In the genomic region with DNA sequence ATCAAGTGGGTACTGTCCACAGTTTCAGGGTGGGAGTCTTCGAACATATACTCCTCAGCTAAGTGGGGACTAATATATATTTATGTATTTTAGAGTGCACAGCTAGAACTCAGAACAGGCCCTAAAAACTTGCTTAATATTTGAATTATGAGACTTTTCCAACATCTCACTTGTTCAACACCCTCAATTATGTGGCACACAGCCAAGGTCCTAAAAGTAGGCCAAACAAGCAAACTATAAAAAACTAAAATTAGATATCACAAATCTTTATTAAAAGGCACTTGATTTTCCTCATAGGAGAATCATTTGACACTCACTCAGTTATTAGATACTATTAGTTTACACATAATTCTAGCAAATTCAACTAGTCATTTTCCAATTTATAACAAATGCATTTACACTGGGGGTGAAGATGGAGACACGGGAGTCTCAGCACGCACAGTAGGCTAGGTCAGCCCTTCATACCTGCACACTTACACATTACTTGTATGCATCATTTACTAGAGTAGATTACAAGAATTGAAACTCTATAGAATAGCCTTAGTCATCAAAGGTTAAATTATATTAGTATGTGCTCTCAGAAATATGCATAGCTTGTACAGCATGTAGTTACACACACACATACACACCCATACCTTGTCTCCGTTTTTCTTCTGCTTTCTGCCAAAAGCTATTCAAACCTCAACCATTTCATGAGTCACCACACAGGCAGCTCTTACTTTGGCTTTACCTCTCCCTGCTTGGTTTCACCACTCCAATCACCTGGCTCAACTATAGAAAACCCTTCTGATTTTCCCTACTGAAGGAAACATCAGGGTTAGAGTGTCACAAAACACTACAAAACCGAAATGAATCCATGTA, we compare ENCODE assay signal across 11 cellular contexts.
DNase-seq lines count a peak whose midpoint lies in the region; ATAC-seq and TF ChIP-seq lines count a peak whose summit lies in the region.
"Had no signal": no experiment of that assay in that cellular context is flagged by ENCODE, and none has a peak within 500 bp of the region (broad histone marks: within the 10 kb centered on the region; RNA-seq: fewer than 3 reads in every experiment).

No MANE protein-coding gene starts in this region.

- no peak for TF ChIP-seq EP300 in gastroesophageal sphincter (IDR thresholded peaks at IDR 0.05)

- no peaks in the 10 kb centered on the region for H3K9me3 Mint-ChIP-seq in activated CD4-positive, alpha-beta memory T cell treated with anti-CD3 and anti-CD28 coated beads for 36 hours
- H3K9me3 Mint-ChIP-seq: naive B cell had no signal

- H3K27ac ChIP-seq in left ventricle myocardium inferior (replicated peaks), result peak overlapping the region; percentile 42
- no peak overlapping the region for H3K27ac ChIP-seq in right atrium auricular region
- H3K27ac ChIP-seq in gastroesophageal sphincter, result peak overlapping the region in 2 of 4 donors; percentile 1 to 15
- H3K27ac ChIP-seq: SK-N-MC had no signal

- no peak for TF ChIP-seq CTCF in left ventricle myocardium inferior (IDR thresholded peaks at IDR 0.05; ENCODE audit: borderline replicate concordance)
- TF ChIP-seq CTCF in right atrium auricular region (IDR thresholded peaks at IDR 0.05), result no peak
- TF ChIP-seq CTCF in gastroesophageal sphincter (IDR thresholded peaks at IDR 0.05), result no peak

- WGBS in gastroesophageal sphincter (ENCODE audit: low coverage in 1 of 2), 2 donors, result 51 to 74% methylated on average over 5 of the region's 5 CpGs

- H3K9ac ChIP-seq in adipocyte (ENCODE audit: low read length), result peak overlapping the region; percentile 56

- CTCF ChIA-PET in activated CD4-positive, alpha-beta memory T cell treated with anti-CD3 and anti-CD28 coated beads for 36 hours (lab: Charles Lee), result no interaction called here

- POLR2A ChIA-PET in activated CD4-positive, alpha-beta memory T cell treated with anti-CD3 and anti-CD28 coated beads for 36 hours (lab: Charles Lee), result no interaction called here

- H3K4me1 Mint-ChIP-seq in activated CD4-positive, alpha-beta memory T cell treated with anti-CD3 and anti-CD28 coated beads for 36 hours (ENCODE audit: low read depth), result peaks cover 4% of the 10 kb centered on the region

- H3K36me3 ChIP-seq in left ventricle myocardium inferior (no peaks in the 10 kb centered on the region), right atrium auricular region (no peaks in the 10 kb centered on the region), adipocyte (ENCODE audit: control insufficient read depth, insufficient read depth, low read length, severe bottlenecking) (no peaks in the 10 kb centered on the region), gastroesophageal sphincter (no peaks in the 10 kb centered on the region)
- H3K36me3 ChIP-seq: BE2C had no signal

- H3K4me3 Mint-ChIP-seq in activated CD4-positive, alpha-beta memory T cell treated with anti-CD3 and anti-CD28 coated beads for 36 hours, result no peak overlapping the region
- H3K4me3 Mint-ChIP-seq: naive B cell had no signal

- TF ChIP-seq POLR2A in gastroesophageal sphincter (IDR thresholded peaks at IDR 0.05), result no peak

- H3K9me3 ChIP-seq in left ventricle myocardium inferior (replicated peaks) (no peaks in the 10 kb centered on the region), right atrium auricular region (no peaks in the 10 kb centered on the region), adipocyte (ENCODE audit: control insufficient read depth, low read length) (no peaks in the 10 kb centered on the region), gastroesophageal sphincter (no peaks in the 10 kb centered on the region)
- H3K9me3 ChIP-seq: BE2C had no signal

- H3K4me1 ChIP-seq in left ventricle myocardium inferior (peaks cover 62% of the 10 kb centered on the region), right atrium auricular region (peaks cover 0 to 33% of the 10 kb centered on the region in 2 donors), adipocyte (ENCODE audit: control insufficient read depth, insufficient read depth, low read length) (peaks cover 64% of the 10 kb centered on the region), gastroesophageal sphincter (peaks cover 13 to 57% (median 18%) of the 10 kb centered on the region in 3 donors)
- H3K4me1 ChIP-seq: BE2C had no signal

- no peak for DNase-seq in left ventricle myocardium inferior
- DNase-seq in right atrium auricular region (ENCODE audit: low spot score), result no peak
- peak; percentile 24 for DNase-seq in adipocyte (ENCODE audit: low read depth)
- DNase-seq in kidney glomerular epithelial cell (lab: John Stamatoyannopoulos, UW), result peak; percentile 84
- no peak for DNase-seq in activated CD4-positive, alpha-beta memory T cell treated with anti-CD3 and anti-CD28 coated beads for 36 hours
- DNase-seq in stimulated activated CD4-positive, alpha-beta T cell treated with anti-CD3 and anti-CD28 coated beads, Interleukin-4, amount 100 ng/mL, for 4 hours, result no peak
- DNase-seq in stimulated activated naive CD4-positive, alpha-beta T cell (lab: John Stamatoyannopoulos, UW), result no peak
- DNase-seq: BE2C, naive B cell had no signal

- H3K27me3 Mint-ChIP-seq in activated CD4-positive, alpha-beta memory T cell treated with anti-CD3 and anti-CD28 coated beads for 36 hours, result no peaks in the 10 kb centered on the region
- H3K27me3 Mint-ChIP-seq: naive B cell had no signal

- no peaks in the 10 kb centered on the region for H3K36me3 Mint-ChIP-seq in activated CD4-positive, alpha-beta memory T cell treated with anti-CD3 and anti-CD28 coated beads for 36 hours
- H3K36me3 Mint-ChIP-seq: naive B cell had no signal

- H3K27me3 ChIP-seq in left ventricle myocardium inferior (ENCODE audit: low read depth) (no peaks in the 10 kb centered on the region), right atrium auricular region (no peaks in the 10 kb centered on the region), adipocyte (replicated peaks; ENCODE audit: control insufficient read depth, insufficient read depth, low read length) (no peaks in the 10 kb centered on the region), gastroesophageal sphincter (no peaks in the 10 kb centered on the region)
- H3K27me3 ChIP-seq: BE2C had no signal

- no peak for ATAC-seq in gastroesophageal sphincter

- H3K4me3 ChIP-seq in left ventricle myocardium inferior (peak overlapping the region; percentile 30), right atrium auricular region (no peak overlapping the region), adipocyte (ENCODE audit: low read length) (no peak overlapping the region), gastroesophageal sphincter (no peak overlapping the region)
- H3K4me3 ChIP-seq: SK-N-MC had no signal

- H3K27ac Mint-ChIP-seq in activated CD4-positive, alpha-beta memory T cell treated with anti-CD3 and anti-CD28 coated beads for 36 hours, result no peak overlapping the region

- intact Hi-C loops in left ventricle myocardium inferior (cut with micrococcal nuclease), result no loop called here
- intact Hi-C loops in activated CD4-positive, alpha-beta memory T cell treated with anti-CD3 and anti-CD28 coated beads for 36 hours (cut with micrococcal nuclease), result no loop called here

Comparison
In these comparisons a context has a peak if more than half of its experiments do, and no peak if none do; other contexts are left out.
1. DNase-seq: peak in adipocyte (single experiment) and kidney glomerular epithelial cell (single experiment); none in left ventricle myocardium inferior (single experiment), right atrium auricular region (single experiment), activated CD4-positive, alpha-beta memory T cell treated with anti-CD3 and anti-CD28 coated beads for 36 hours (single experiment), stimulated activated CD4-positive, alpha-beta T cell treated with anti-CD3 and anti-CD28 coated beads, Interleukin-4, amount 100 ng/mL, for 4 hours (0 of 2) and stimulated activated naive CD4-positive, alpha-beta T cell (0 of 6).